ENCODE assay signal across 1 cellular context in the genomic region with DNA sequence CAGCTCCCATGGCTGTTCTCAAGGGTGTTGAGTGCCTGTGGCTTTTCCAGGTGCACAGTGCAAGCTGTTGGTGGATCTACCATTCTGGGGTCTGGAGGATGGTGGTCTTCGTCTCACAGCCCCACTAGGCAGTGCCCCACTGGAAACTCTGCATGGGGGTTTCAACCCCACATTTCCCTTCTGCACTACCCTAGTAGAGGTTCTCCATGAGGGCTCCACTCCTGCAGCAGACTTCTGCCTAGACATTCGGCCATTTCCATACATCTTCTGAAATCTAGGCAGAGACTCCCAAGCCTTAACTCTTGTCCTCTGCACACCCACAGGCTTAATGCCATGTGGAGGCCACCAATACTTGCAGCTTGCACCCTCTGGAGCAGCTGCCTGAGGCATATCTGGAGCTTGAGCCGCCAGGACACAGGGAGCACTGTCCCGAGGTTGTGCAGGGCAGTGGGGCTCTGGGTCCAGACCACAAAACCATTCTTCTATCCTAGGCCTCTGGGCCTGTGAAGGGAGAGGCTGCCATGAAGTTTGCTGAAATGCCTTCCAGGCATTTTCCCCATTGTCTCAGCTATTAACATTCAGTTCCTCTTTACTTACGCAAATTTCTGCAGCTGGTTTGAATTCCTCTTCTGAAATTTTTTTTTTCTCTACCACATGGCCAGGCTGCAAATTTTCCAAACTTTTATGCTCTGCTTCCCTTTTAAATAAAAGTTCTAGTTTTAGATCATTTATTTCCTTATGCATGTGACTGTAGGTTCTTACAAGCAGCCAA.
TF ChIP-seq lines count a peak whose summit lies in the region.

No MANE protein-coding gene starts in this region.

TF ChIP-seq in K562, 482 proteins besides CTCF, POLR2A, EP300 and RAD21 (continued from another document):
- TF ChIP-seq, protein P1, sequence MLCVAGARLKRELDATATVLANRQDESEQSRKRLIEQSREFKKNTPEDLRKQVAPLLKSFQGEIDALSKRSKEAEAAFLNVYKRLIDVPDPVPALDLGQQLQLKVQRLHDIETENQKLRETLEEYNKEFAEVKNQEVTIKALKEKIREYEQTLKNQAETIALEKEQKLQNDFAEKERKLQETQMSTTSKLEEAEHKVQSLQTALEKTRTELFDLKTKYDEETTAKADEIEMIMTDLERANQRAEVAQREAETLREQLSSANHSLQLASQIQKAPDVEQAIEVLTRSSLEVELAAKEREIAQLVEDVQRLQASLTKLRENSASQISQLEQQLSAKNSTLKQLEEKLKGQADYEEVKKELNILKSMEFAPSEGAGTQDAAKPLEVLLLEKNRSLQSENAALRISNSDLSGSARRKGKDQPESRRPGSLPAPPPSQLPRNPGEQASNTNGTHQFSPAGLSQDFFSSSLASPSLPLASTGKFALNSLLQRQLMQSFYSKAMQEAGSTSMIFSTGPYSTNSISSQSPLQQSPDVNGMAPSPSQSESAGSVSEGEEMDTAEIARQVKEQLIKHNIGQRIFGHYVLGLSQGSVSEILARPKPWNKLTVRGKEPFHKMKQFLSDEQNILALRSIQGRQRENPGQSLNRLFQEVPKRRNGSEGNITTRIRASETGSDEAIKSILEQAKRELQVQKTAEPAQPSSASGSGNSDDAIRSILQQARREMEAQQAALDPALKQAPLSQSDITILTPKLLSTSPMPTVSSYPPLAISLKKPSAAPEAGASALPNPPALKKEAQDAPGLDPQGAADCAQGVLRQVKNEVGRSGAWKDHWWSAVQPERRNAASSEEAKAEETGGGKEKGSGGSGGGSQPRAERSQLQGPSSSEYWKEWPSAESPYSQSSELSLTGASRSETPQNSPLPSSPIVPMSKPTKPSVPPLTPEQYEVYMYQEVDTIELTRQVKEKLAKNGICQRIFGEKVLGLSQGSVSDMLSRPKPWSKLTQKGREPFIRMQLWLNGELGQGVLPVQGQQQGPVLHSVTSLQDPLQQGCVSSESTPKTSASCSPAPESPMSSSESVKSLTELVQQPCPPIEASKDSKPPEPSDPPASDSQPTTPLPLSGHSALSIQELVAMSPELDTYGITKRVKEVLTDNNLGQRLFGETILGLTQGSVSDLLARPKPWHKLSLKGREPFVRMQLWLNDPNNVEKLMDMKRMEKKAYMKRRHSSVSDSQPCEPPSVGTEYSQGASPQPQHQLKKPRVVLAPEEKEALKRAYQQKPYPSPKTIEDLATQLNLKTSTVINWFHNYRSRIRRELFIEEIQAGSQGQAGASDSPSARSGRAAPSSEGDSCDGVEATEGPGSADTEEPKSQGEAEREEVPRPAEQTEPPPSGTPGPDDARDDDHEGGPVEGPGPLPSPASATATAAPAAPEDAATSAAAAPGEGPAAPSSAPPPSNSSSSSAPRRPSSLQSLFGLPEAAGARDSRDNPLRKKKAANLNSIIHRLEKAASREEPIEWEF (CRISPR knock-in tag; IDR thresholded peaks at IDR 0.05): no peak
- TF ChIP-seq BCL6 (CRISPR knock-in tag; IDR thresholded peaks at IDR 0.05) (no peak), CBX3 (IDR thresholded peaks at IDR 0.05; ENCODE audit: borderline replicate concordance in 1 of 2, low read length in 2 of 2) (peak in 1 of 2 experiments; percentile 56; a peak in 1 of 3 replicates), CBX5 (IDR thresholded peaks at IDR 0.05; ENCODE audit: borderline replicate concordance, low read depth) (peak; percentile 72), TFAM (CRISPR knock-in tag; conservative IDR thresholded peaks at IDR 0.05) (no peak)
- TF ChIP-seq, protein P2, sequence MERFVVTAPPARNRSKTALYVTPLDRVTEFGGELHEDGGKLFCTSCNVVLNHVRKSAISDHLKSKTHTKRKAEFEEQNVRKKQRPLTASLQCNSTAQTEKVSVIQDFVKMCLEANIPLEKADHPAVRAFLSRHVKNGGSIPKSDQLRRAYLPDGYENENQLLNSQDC (CRISPR knock-in tag; IDR thresholded peaks at IDR 0.05): no peak
TF ChIP-seq in K562: peak in this region for 3.
